11 cellular contexts compared by ENCODE assay signal in genomic region chr20:13105071-13105470, GRCh38.
DNase-seq lines count a peak whose midpoint lies in the region; ATAC-seq and TF ChIP-seq lines count a peak whose summit lies in the region.
"Had no signal": no experiment of that assay in that cellular context is flagged by ENCODE, and none has a peak within 500 bp of the region (broad histone marks: within the 10 kb centered on the region; RNA-seq: fewer than 3 reads in every experiment).

No MANE protein-coding gene starts in this region.

- H2BK120ac ChIP-seq in neuronal stem cell (ENCODE audit: low read depth, low read length) = no peak overlapping the region

- H3K27ac Mint-ChIP-seq in GM23338 = no peak overlapping the region
- H3K27ac Mint-ChIP-seq: B cell; CD4-positive, CD25-positive, alpha-beta regulatory T cell; IgD-negative memory B cell had no signal

- H4K8ac ChIP-seq in neuronal stem cell (ENCODE audit: low read depth, low read length) = no peak overlapping the region

- no peaks in the 10 kb centered on the region for H3F3A ChIP-seq in GM23338 (replicated peaks; ENCODE audit: low read depth)

- ATAC-seq in GM23338 = peak; percentile 66
- no peak for ATAC-seq in upper lobe of left lung (ENCODE audit: low FRiP score in 2 of 2)
- no peak for ATAC-seq in HG02885 (IDR thresholded peaks at IDR 0.05; ENCODE audit: poor library complexity, unreplicated experiment)

- no peaks in the 10 kb centered on the region for H3K9me2 ChIP-seq in GM23338 (ENCODE audit: insufficient read depth)

- H2BK5ac ChIP-seq in neuronal stem cell (ENCODE audit: low read length) = no peak overlapping the region

- H3K4me1 ChIP-seq in GM23338 (ENCODE audit: insufficient read depth) (0 out of 2 replicates have a peak, but pooled peaks cover 3% of the 10 kb centered on the region), neuronal stem cell (ENCODE audit: control insufficient read depth in 2 of 2, insufficient read depth in 1 of 2, low read depth in 1 of 2, low read length in 2 of 2) (peaks cover 6 to 12% of the 10 kb centered on the region in 2 donors), upper lobe of left lung (no peaks in the 10 kb centered on the region)
- H3K4me1 ChIP-seq: SJSA1 had no signal

- H3K4ac ChIP-seq in neuronal stem cell (ENCODE audit: low read length) = no peak overlapping the region

- no peak overlapping the region for H3K4me3 Mint-ChIP-seq in GM23338
- H3K4me3 Mint-ChIP-seq: B cell; CD4-positive, CD25-positive, alpha-beta regulatory T cell; IgD-negative memory B cell had no signal

- H2BK12ac ChIP-seq in neuronal stem cell (ENCODE audit: low read length) = no peak overlapping the region

- H2AFZ ChIP-seq in GM23338 (0 out of 2 replicates have a peak overlapping the region, but pooled peaks have one; percentile 11), neuronal stem cell (ENCODE audit: low read length) (peak overlapping the region; percentile 68)

- no peak overlapping the region for H3K14ac ChIP-seq in neuronal stem cell (ENCODE audit: low read length)

- WGBS in neuronal stem cell (ENCODE audit: extremely low coverage in 2 of 2, insufficient read length in 2 of 2, insufficient replicate concordance in 1 of 2), 2 donors = no CpG with 5 or more reads among the region's 11 CpGs
- whole genome bisulfite sequencing in upper lobe of left lung, 2 donors = 85 to 93% methylated on average over 11 of the region's 11 CpGs

- no peak for TF ChIP-seq POLR2A in upper lobe of left lung (IDR thresholded peaks at IDR 0.05)

- no peaks in the 10 kb centered on the region for H3K9me3 Mint-ChIP-seq in GM23338
- H3K9me3 Mint-ChIP-seq: CD4-positive, CD25-positive, alpha-beta regulatory T cell; IgD-negative memory B cell had no signal

- H2AK5ac ChIP-seq in neuronal stem cell (ENCODE audit: low read depth, low read length) = no peak overlapping the region

- intact Hi-C loops in posterior vena cava (cut with DNase I) = no loop called here

- H4K20me1 ChIP-seq in GM23338 (replicated peaks; ENCODE audit: insufficient read depth) = no peaks in the 10 kb centered on the region

- H3K9ac ChIP-seq in neuronal stem cell (ENCODE audit: low read depth, low read length, poor library complexity) = no peak overlapping the region

- no peaks in the 10 kb centered on the region for H3K36me3 Mint-ChIP-seq in GM23338 (ENCODE audit: low read depth)
- H3K36me3 Mint-ChIP-seq: CD4-positive, CD25-positive, alpha-beta regulatory T cell; IgD-negative memory B cell had no signal

- H3K27me3 ChIP-seq in GM23338 (ENCODE audit: insufficient read depth) (no peaks in the 10 kb centered on the region), neuronal stem cell (ENCODE audit: control insufficient read depth in 3 of 3, insufficient read depth in 3 of 3, low read depth in 1 of 3, low read length in 3 of 3) (no peaks in the 10 kb centered on the region), upper lobe of left lung (no peaks in the 10 kb centered on the region)
- H3K27me3 ChIP-seq: SJSA1 had no signal

- H3K27me3 Mint-ChIP-seq in GM23338 (ENCODE audit: insufficient read depth, low read depth, poor library complexity) = no peaks in the 10 kb centered on the region
- H3K27me3 Mint-ChIP-seq: CD4-positive, CD25-positive, alpha-beta regulatory T cell had no signal

- no peak for TF ChIP-seq CTCF in GM23338 (conservative IDR thresholded peaks at IDR 0.05; ENCODE audit: low read depth in 2 of 2)
- no peak for TF ChIP-seq CTCF in upper lobe of left lung (IDR thresholded peaks at IDR 0.05)

- no peak overlapping the region for H3K23ac ChIP-seq in neuronal stem cell (ENCODE audit: low read depth, low read length, poor library complexity)

- H3K79me1 ChIP-seq in neuronal stem cell (ENCODE audit: low read depth, low read length) = no peaks in the 10 kb centered on the region

- H3K9me3 ChIP-seq in neuronal stem cell (replicated peaks in 1 of 2; ENCODE audit: control insufficient read depth in 2 of 2, insufficient read depth in 1 of 2, low read depth in 1 of 2, low read length in 2 of 2) = no peaks in the 10 kb centered on the region
- no peaks in the 10 kb centered on the region for H3K9me3 ChIP-seq in upper lobe of left lung
- H3K9me3 ChIP-seq: SJSA1 had no signal

- H2BK15ac ChIP-seq in neuronal stem cell (ENCODE audit: low read length) = no peak overlapping the region

- H3K4me2 ChIP-seq in GM23338 = no peak overlapping the region
- no peak overlapping the region for H3K4me2 ChIP-seq in neuronal stem cell (ENCODE audit: insufficient read depth, low read length, poor library complexity, severe bottlenecking)

- no peak overlapping the region for H4K91ac ChIP-seq in neuronal stem cell (ENCODE audit: low read depth, low read length, poor library complexity)

- no peak overlapping the region for H3K18ac ChIP-seq in neuronal stem cell (ENCODE audit: low read length)

- H3K27ac ChIP-seq in GM23338 (ENCODE audit: low read depth) (no peak overlapping the region), neuronal stem cell (replicated peaks; ENCODE audit: low read length) (peak overlapping the region; percentile 29), upper lobe of left lung (no peak overlapping the region)
- H3K27ac ChIP-seq: SJSA1 had no signal

- H3K4me3 ChIP-seq in GM23338 (no peak overlapping the region), neuronal stem cell (ENCODE audit: low read length in 2 of 2) (no peak overlapping the region), upper lobe of left lung (no peak overlapping the region)
- H3K4me3 ChIP-seq: SJSA1 had no signal

- DNase-seq in GM23338 (ENCODE audit: low spot score) (peak; percentile 36), RPMI7951 (ENCODE audit: low read depth) (peak; percentile 39), iPS-NIHi7 (ENCODE audit: extremely low spot score) (peak; percentile 38), neuronal stem cell (ENCODE audit: low spot score) (peak; percentile 26), upper lobe of left lung (no peak), posterior vena cava (ENCODE audit: low spot score) (no peak)

- H3K4me1 Mint-ChIP-seq in GM23338 = peaks cover 14% of the 10 kb centered on the region
- H3K4me1 Mint-ChIP-seq: B cell; CD4-positive, CD25-positive, alpha-beta regulatory T cell; IgD-negative memory B cell had no signal

- no peaks in the 10 kb centered on the region for H3K36me3 ChIP-seq in GM23338 (ENCODE audit: insufficient read depth)
- no peaks in the 10 kb centered on the region for H3K36me3 ChIP-seq in neuronal stem cell (replicated peaks in 1 of 2; ENCODE audit: control insufficient read depth in 2 of 2, insufficient read depth in 2 of 2, low read length in 2 of 2)
- no peaks in the 10 kb centered on the region for H3K36me3 ChIP-seq in upper lobe of left lung
- H3K36me3 ChIP-seq: SJSA1 had no signal

- no peak for TF ChIP-seq EP300 in upper lobe of left lung (IDR thresholded peaks at IDR 0.05)

- H3K79me2 ChIP-seq in GM23338 (replicated peaks; ENCODE audit: insufficient read depth) = no peaks in the 10 kb centered on the region

TF ChIP-seq in GM23338, 12 proteins besides CTCF, POLR2A, EP300 and RAD21 (continues in another document):
- TF ChIP-seq, protein P1, sequence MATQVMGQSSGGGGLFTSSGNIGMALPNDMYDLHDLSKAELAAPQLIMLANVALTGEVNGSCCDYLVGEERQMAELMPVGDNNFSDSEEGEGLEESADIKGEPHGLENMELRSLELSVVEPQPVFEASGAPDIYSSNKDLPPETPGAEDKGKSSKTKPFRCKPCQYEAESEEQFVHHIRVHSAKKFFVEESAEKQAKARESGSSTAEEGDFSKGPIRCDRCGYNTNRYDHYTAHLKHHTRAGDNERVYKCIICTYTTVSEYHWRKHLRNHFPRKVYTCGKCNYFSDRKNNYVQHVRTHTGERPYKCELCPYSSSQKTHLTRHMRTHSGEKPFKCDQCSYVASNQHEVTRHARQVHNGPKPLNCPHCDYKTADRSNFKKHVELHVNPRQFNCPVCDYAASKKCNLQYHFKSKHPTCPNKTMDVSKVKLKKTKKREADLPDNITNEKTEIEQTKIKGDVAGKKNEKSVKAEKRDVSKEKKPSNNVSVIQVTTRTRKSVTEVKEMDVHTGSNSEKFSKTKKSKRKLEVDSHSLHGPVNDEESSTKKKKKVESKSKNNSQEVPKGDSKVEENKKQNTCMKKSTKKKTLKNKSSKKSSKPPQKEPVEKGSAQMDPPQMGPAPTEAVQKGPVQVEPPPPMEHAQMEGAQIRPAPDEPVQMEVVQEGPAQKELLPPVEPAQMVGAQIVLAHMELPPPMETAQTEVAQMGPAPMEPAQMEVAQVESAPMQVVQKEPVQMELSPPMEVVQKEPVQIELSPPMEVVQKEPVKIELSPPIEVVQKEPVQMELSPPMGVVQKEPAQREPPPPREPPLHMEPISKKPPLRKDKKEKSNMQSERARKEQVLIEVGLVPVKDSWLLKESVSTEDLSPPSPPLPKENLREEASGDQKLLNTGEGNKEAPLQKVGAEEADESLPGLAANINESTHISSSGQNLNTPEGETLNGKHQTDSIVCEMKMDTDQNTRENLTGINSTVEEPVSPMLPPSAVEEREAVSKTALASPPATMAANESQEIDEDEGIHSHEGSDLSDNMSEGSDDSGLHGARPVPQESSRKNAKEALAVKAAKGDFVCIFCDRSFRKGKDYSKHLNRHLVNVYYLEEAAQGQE (IDR thresholded peaks at IDR 0.05; ENCODE audit: unreplicated experiment) = no peak
- TF ChIP-seq, protein P2, sequence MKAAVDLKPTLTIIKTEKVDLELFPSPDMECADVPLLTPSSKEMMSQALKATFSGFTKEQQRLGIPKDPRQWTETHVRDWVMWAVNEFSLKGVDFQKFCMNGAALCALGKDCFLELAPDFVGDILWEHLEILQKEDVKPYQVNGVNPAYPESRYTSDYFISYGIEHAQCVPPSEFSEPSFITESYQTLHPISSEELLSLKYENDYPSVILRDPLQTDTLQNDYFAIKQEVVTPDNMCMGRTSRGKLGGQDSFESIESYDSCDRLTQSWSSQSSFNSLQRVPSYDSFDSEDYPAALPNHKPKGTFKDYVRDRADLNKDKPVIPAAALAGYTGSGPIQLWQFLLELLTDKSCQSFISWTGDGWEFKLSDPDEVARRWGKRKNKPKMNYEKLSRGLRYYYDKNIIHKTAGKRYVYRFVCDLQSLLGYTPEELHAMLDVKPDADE (IDR thresholded peaks at IDR 0.05) = no peak
- TF ChIP-seq EZH2 (IDR thresholded peaks at IDR 0.05; ENCODE audit: low read depth, unreplicated experiment) (no peak), EZH2phosphoT487 (IDR thresholded peaks at IDR 0.05; ENCODE audit: unreplicated experiment) (no peak), ZNF114 (CRISPR knock-in tag; IDR thresholded peaks at IDR 0.05) (no peak), JUNB (IDR thresholded peaks at IDR 0.05; ENCODE audit: unreplicated experiment) (no peak), POLR2AphosphoS5 (IDR thresholded peaks at IDR 0.05; ENCODE audit: low read depth) (no peak), ZNF331 (CRISPR knock-in tag; IDR thresholded peaks at IDR 0.05; ENCODE audit: low read depth) (no peak), CREB1 (CRISPR knock-in tag; IDR thresholded peaks at IDR 0.05; ENCODE audit: low read depth) (no peak), NANOG (IDR thresholded peaks at IDR 0.05; ENCODE audit: borderline replicate concordance) (no peak)

Comparison
In these comparisons a context has a peak if more than half of its experiments do, and no peak if none do; other contexts are left out.
1. DNase-seq: peak in GM23338 (single experiment), RPMI7951 (single experiment), iPS-NIHi7 (single experiment) and neuronal stem cell (single experiment); none in upper lobe of left lung (0 of 2) and posterior vena cava (single experiment).